In genomic region chr15:74400313-74400850, GRCh38 we compare ENCODE assay signal across 13 cellular contexts. TPM values are rescaled to one million over a fixed set of nuclear protein-coding genes. Genes with fewer than 3 reads are reported as not detected.
DNase-seq lines count a peak whose midpoint lies in the region; ATAC-seq and TF ChIP-seq lines count a peak whose summit lies in the region.
"Had no signal": no experiment of that assay in that cellular context is flagged by ENCODE, and none has a peak within 500 bp of the region (broad histone marks: within the 10 kb centered on the region; RNA-seq: fewer than 3 reads in every experiment).

No MANE protein-coding gene starts in this region.

- H3K4me3 ChIP-seq in choroid plexus epithelial cell (ENCODE audit: low read depth, low read length), result no peak overlapping the region
- no peak overlapping the region for H3K4me3 ChIP-seq in foreskin fibroblast (ENCODE audit: low read depth in 1 of 2, low read length in 2 of 2)
- H3K4me3 ChIP-seq: esophagus muscularis mucosa had no signal

- no peak for TF ChIP-seq CTCF in choroid plexus epithelial cell (conservative IDR thresholded peaks at IDR 0.05; ENCODE audit: low read depth, low read length)
- TF ChIP-seq CTCF in foreskin fibroblast (IDR thresholded peaks at IDR 0.05; ENCODE audit: low read depth, low read length), result no peak

- peak overlapping the region; percentile 88 to 90 for H3K27ac Mint-ChIP-seq in stimulated activated naive CD8-positive, alpha-beta T cell treated with anti-CD3 and anti-CD28 coated beads, Interleukin-15, amount 100 ng/mL, for 72 hours

- H3K4me1 Mint-ChIP-seq in stimulated activated naive CD8-positive, alpha-beta T cell treated with anti-CD3 and anti-CD28 coated beads, Interleukin-15, amount 100 ng/mL, for 72 hours, result peaks cover 94% of the 10 kb centered on the region

- H3K27me3 Mint-ChIP-seq in stimulated activated naive CD8-positive, alpha-beta T cell treated with anti-CD3 and anti-CD28 coated beads, Interleukin-15, amount 100 ng/mL, for 72 hours, result no peaks in the 10 kb centered on the region
- H3K27me3 Mint-ChIP-seq: CD4-positive, alpha-beta memory T cell had no signal

- no peaks in the 10 kb centered on the region for H3K9me3 Mint-ChIP-seq in stimulated activated naive CD8-positive, alpha-beta T cell treated with anti-CD3 and anti-CD28 coated beads, Interleukin-15, amount 100 ng/mL, for 72 hours
- H3K9me3 Mint-ChIP-seq: CD4-positive, alpha-beta memory T cell had no signal

- ATAC-seq in stimulated activated naive CD8-positive, alpha-beta T cell treated with anti-CD3 and anti-CD28 coated beads, Interleukin-15, amount 100 ng/mL, for 72 hours, result peak; percentile 3
- ATAC-seq in HG03469 (IDR thresholded peaks at IDR 0.05; ENCODE audit: unreplicated experiment), result no peak

- peak; percentile 58 for DNase-seq in stimulated activated CD4-positive, alpha-beta T cell treated with anti-CD3 and anti-CD28 coated beads, Interleukin-15, amount 100 ng/mL, for 24 hours
- DNase-seq in stimulated activated CD4-positive, alpha-beta T cell treated with anti-CD3 and anti-CD28 coated beads, Interleukin-2, amount 100 ng/mL, for 24 hours, result no peak
- peak; percentile 62 for DNase-seq in RPMI7951 (ENCODE audit: low read depth)
- peak; percentile 31 for DNase-seq in choroid plexus epithelial cell (ENCODE audit: low read depth)
- peak; percentile 50 to 69 for DNase-seq in stimulated activated naive CD8-positive, alpha-beta T cell treated with anti-CD3 and anti-CD28 coated beads, Interleukin-15, amount 100 ng/mL, for 72 hours
- no peak for DNase-seq in AG20443 (ENCODE audit: low spot score)
- no peak for DNase-seq in foreskin fibroblast
- DNase-seq: GOT3, NCI-H1105 treated with DMSO at 0.1 percent for 48 hours, WERI-Rb-1 had no signal

- peak overlapping the region; percentile 24 to 51 for H3K4me3 Mint-ChIP-seq in stimulated activated naive CD8-positive, alpha-beta T cell treated with anti-CD3 and anti-CD28 coated beads, Interleukin-15, amount 100 ng/mL, for 72 hours

RNA-seq across cellular contexts. Expression of gene CYP11A1, which starts 32.9 kb away (rescaled TPM):
- not detected in 2 replicates for total RNA-seq in RPMI7951 (2014; rRNA removed; shearing (Covaris generic))
- total RNA-seq: CD4-positive, alpha-beta memory T cell had no signal

RNA-seq across cellular contexts. Expression of gene SEMA7A, which starts 33.4 kb away (rescaled TPM):
- total RNA-seq in RPMI7951 (2014; rRNA removed; shearing (Covaris generic)), result 20.7 and 20.8 TPM in 2 replicates

Comparison
In these comparisons a context has a peak if more than half of its experiments do, and no peak if none do; other contexts are left out.
1. DNase-seq: peak in stimulated activated CD4-positive, alpha-beta T cell treated with anti-CD3 and anti-CD28 coated beads, Interleukin-15, amount 100 ng/mL, for 24 hours (single experiment), RPMI7951 (single experiment), choroid plexus epithelial cell (single experiment) and stimulated activated naive CD8-positive, alpha-beta T cell treated with anti-CD3 and anti-CD28 coated beads, Interleukin-15, amount 100 ng/mL, for 72 hours (2 of 2); none in stimulated activated CD4-positive, alpha-beta T cell treated with anti-CD3 and anti-CD28 coated beads, Interleukin-2, amount 100 ng/mL, for 24 hours (0 of 2), AG20443 (single experiment) and foreskin fibroblast (0 of 2).